Comparison of ENCODE assay signal across 16 cellular contexts in genomic region chr2:239892480-239893235, GRCh38.
"Had no signal": no experiment of that assay in that cellular context is flagged by ENCODE, and none has a peak within 500 bp of the region (broad histone marks: within the 10 kb centered on the region; RNA-seq: fewer than 3 reads in every experiment).

No MANE protein-coding gene starts in this region.

- H3K4me1 ChIP-seq: gastroesophageal sphincter, neural progenitor cell, pancreas had no signal

- H3K36me3 Mint-ChIP-seq: neural progenitor cell had no signal

- H3K4me2 ChIP-seq: neural progenitor cell had no signal

- H3K36me3 ChIP-seq: brain microvascular endothelial cell, gastroesophageal sphincter, heart right ventricle, neural progenitor cell, pancreas had no signal

- ATAC-seq: activated T-cell treated with anti-CD3 and anti-CD28 coated beads, Interleukin-2, amount 50 U/mL, for 72 hours; effector memory CD8-positive, alpha-beta T cell; gastroesophageal sphincter; heart right ventricle; left cardiac atrium; pancreas had no signal

- DNase-seq: activated CD4-positive, alpha-beta T cell treated with anti-CD3 and anti-CD28 coated beads, Interleukin-2, amount 50 U/mL, for 4 hours; activated CD4-positive, CD25-positive, alpha-beta regulatory T cell treated with anti-CD3 and anti-CD28 coated beads, Interleukin-2, amount 50 U/mL, for 72 hours; activated naive CD4-positive, alpha-beta T cell treated with Interleukin-2 at 50 U/mL for 16 hours; activated T-cell treated with anti-CD3 and anti-CD28 coated beads, Interleukin-2, amount 50 U/mL, for 72 hours; brain microvascular endothelial cell; effector memory CD8-positive, alpha-beta T cell; heart right ventricle; left cardiac atrium; midbrain; pancreas; stimulated activated CD4-positive, alpha-beta T cell treated with anti-CD3 and anti-CD28 coated beads, Interleukin-12 subunit alpha, Interleukin-12 subunit beta, amount 100 ng/mL, for 4 hours; stimulated activated CD4-positive, alpha-beta T cell treated with anti-CD3 and anti-CD28 coated beads, Interleukin-2, amount 100 ng/mL, for 24 hours had no signal

- H3K27ac ChIP-seq: brain microvascular endothelial cell, gastroesophageal sphincter, heart right ventricle, neural progenitor cell, pancreas had no signal

- H3K27ac Mint-ChIP-seq: activated T-cell treated with anti-CD3 and anti-CD28 coated beads, Interleukin-2, amount 50 U/mL, for 72 hours; effector memory CD8-positive, alpha-beta T cell; neural progenitor cell had no signal

- H3K9me3 ChIP-seq: gastroesophageal sphincter, pancreas had no signal

- H3K27me3 ChIP-seq: brain microvascular endothelial cell, gastroesophageal sphincter, neural progenitor cell, pancreas had no signal

- H3K9me3 Mint-ChIP-seq: activated T-cell treated with anti-CD3 and anti-CD28 coated beads, Interleukin-2, amount 50 U/mL, for 72 hours; effector memory CD8-positive, alpha-beta T cell had no signal

- H3K9ac ChIP-seq: neural progenitor cell had no signal

- H2AFZ ChIP-seq: neural progenitor cell had no signal

- H3K4me3 ChIP-seq: gastroesophageal sphincter, heart right ventricle, lung, neural progenitor cell, pancreas had no signal

- H3K4me3 Mint-ChIP-seq: activated T-cell treated with anti-CD3 and anti-CD28 coated beads, Interleukin-2, amount 50 U/mL, for 72 hours; dendritic cell treated with granulocyte-macrophage colony-stimulating factor and Interleukin-4, amounts not matched to agents 40 ng/mL and 50 ng/mL, for 4 days; effector memory CD8-positive, alpha-beta T cell; neural progenitor cell had no signal
